In genomic region chr7:125201002-125201401, GRCh38 we compare ENCODE assay signal across 33 cellular contexts.
"Had no signal": no experiment of that assay in that cellular context is flagged by ENCODE, and none has a peak within 500 bp of the region (broad histone marks: within the 10 kb centered on the region; RNA-seq: fewer than 3 reads in every experiment).

No MANE protein-coding gene starts in this region.

- H3K27me3 ChIP-seq: MG63 had no signal

- H3K36me3 ChIP-seq: MG63 had no signal

- H3K4me3 ChIP-seq: MG63 had no signal

- H3K27ac ChIP-seq: KMS-11 had no signal

- DNase-seq: Karpas-422, KG1, MG63, MM.1S, MV-4-11, NCI-H1048, NCI-H1092, NCI-H1092 treated with DMSO at 0.1 percent for 48 hours, NCI-H1105, NCI-H1105 treated with DMSO at 0.1 percent for 48 hours, NCI-H1417, NCI-H1417 treated with DMSO at 0.1 percent for 48 hours, NCI-H1436, NCI-H1436 treated with DMSO at 0.1 percent for 48 hours, NCI-H146, NCI-H1694 treated with DMSO at 0.1 percent for 48 hours, NCI-H187, NCI-H187 treated with DMSO at 0.1 percent for 48 hours, NCI-H1930, NCI-H2029, NCI-H2029 treated with DMSO at 0.1 percent for 48 hours, NCI-H2081, NCI-H2081 treated with DMSO at 0.1 percent for 48 hours, NCI-H2107, NCI-H2171, NCI-H2171 treated with DMSO at 0.1 percent for 48 hours, NCI-H2227 treated with DMSO at 0.1 percent for 48 hours, NCI-H226, NCI-H345, NCI-H446, NCI-H446 treated with DMSO at 0.1 percent for 48 hours, NCI-H510A had no signal

- H3K4me2 ChIP-seq: KMS-11 had no signal

- H3K9me3 ChIP-seq: MG63 had no signal
